Comparison of ENCODE assay signal across 34 cellular contexts in genomic region chr3:146464783-146465182, GRCh38. TPM values are rescaled to one million over a fixed set of nuclear protein-coding genes. Genes with fewer than 3 reads are reported as not detected.
"Had no signal": no experiment of that assay in that cellular context is flagged by ENCODE, and none has a peak within 500 bp of the region (broad histone marks: within the 10 kb centered on the region; RNA-seq: fewer than 3 reads in every experiment).

No MANE protein-coding gene starts in this region.

- DNase-seq: activated B cell treated with CpG ODN at 0.5 μM for 24 hours; activated CD4-positive, alpha-beta T cell treated with anti-CD3 and anti-CD28 coated beads, Interleukin-2, amount 50 U/mL, for 1 hour; activated CD8-positive, alpha-beta memory T cell treated with anti-CD3 and anti-CD28 coated beads, Interleukin-2, amount 10 ng/mL, durations not matched to agents 7 days and 5 days; activated CD8-positive, alpha-beta T cell treated with anti-CD3 and anti-CD28 coated beads, Interleukin-2, amount 10 ng/mL, durations not matched to agents 7 days and 5 days; activated effector memory CD4-positive, alpha-beta T cell treated with anti-CD3 and anti-CD28 coated beads, Interleukin-2, amount 50 U/mL, for 16 hours; activated naive CD4-positive, alpha-beta T cell treated with anti-CD3 and anti-CD28 coated beads, Interleukin-2, amount 10 ng/mL, durations not matched to agents 7 days and 5 days; activated naive CD8-positive, alpha-beta T cell treated with anti-CD3 and anti-CD28 coated beads, Interleukin-2, amount 10 ng/mL, durations not matched to agents 7 days and 5 days; central memory CD4-positive, alpha-beta T cell; endodermal cell; heart left ventricle; hypothalamus; immature natural killer cell; left lung; lower lobe of right lung; mucosa of descending colon; nephron progenitor cell; ovary; sigmoid colon; stimulated activated CD4-positive, alpha-beta T cell treated with anti-CD3 and anti-CD28 coated beads, Interleukin-15, amount 100 ng/mL, for 24 hours; stimulated activated CD4-positive, alpha-beta T cell treated with anti-CD3 and anti-CD28 coated beads, Interleukin-2, amount 100 ng/mL, for 24 hours; stimulated activated naive B cell treated with anti-CD40 and anti-IgM and Interleukin-4, amounts not matched to agents 10 μg/mL and 1 μg/mL and 100 μg/mL, for 72 hours; stomach; T-cell; thyroid gland; upper lobe of left lung had no signal

- H3K27me3 ChIP-seq: ascending aorta, esophagus muscularis mucosa, foreskin keratinocyte, heart left ventricle, left lung, neutrophil, ovary, sigmoid colon, stomach, thyroid gland, upper lobe of left lung, vagina had no signal

- H3K9me3 ChIP-seq: ascending aorta, esophagus muscularis mucosa, heart left ventricle, left lung, lower lobe of right lung, mucosa of descending colon, neutrophil, ovary, sigmoid colon, stomach, thyroid gland, upper lobe of left lung, vagina had no signal

- ATAC-seq: activated CD8-positive, alpha-beta T cell treated with anti-CD3 and anti-CD28 coated beads, Interleukin-2, amount 10 ng/mL, durations not matched to agents 7 days and 5 days; heart left ventricle; left lung; lower lobe of right lung; mucosa of descending colon; stimulated activated naive B cell treated with anti-CD40 and anti-IgM and Interleukin-4, amounts not matched to agents 10 μg/mL and 1 μg/mL and 100 μg/mL, for 72 hours; T-cell had no signal

- H3K36me3 ChIP-seq: ascending aorta, esophagus muscularis mucosa, heart left ventricle, left lung, lower lobe of right lung, neutrophil, ovary, sigmoid colon, stomach, thyroid gland, upper lobe of left lung, vagina had no signal

- H3K4me1 ChIP-seq: ascending aorta, lower lobe of right lung had no signal

- H3K27ac ChIP-seq: ascending aorta, esophagus muscularis mucosa, foreskin keratinocyte, heart left ventricle, left lung, lower lobe of right lung, neutrophil, ovary, sigmoid colon, stomach, thyroid gland, upper lobe of left lung, vagina had no signal

- H3K4me3 ChIP-seq: ascending aorta, esophagus muscularis mucosa, heart left ventricle, left lung, lower lobe of right lung, mucosa of descending colon, ovary, sigmoid colon, stomach, thyroid gland, upper lobe of left lung, vagina had no signal

RNA-seq across cellular contexts. Expression of gene PLSCR2, which starts 4.6 kb away (rescaled TPM):
- total RNA-seq: activated B cell treated with CpG ODN at 0.5 μM for 24 hours; activated CD8-positive, alpha-beta memory T cell treated with anti-CD3 and anti-CD28 coated beads, Interleukin-2, amount 10 ng/mL, durations not matched to agents 7 days and 5 days; activated CD8-positive, alpha-beta T cell treated with anti-CD3 and anti-CD28 coated beads, Interleukin-2, amount 10 ng/mL, durations not matched to agents 7 days and 5 days; activated naive CD8-positive, alpha-beta T cell treated with anti-CD3 and anti-CD28 coated beads, Interleukin-2, amount 10 ng/mL, durations not matched to agents 7 days and 5 days; ascending aorta; foreskin keratinocyte; heart left ventricle; kidney epithelial cell; mesenteric fat pad; myocyte; progenitor cell of endocrine pancreas; sigmoid colon; thyroid gland; vagina had no signal
- polyA plus RNA-seq: foreskin keratinocyte, heart left ventricle, immature natural killer cell, ovary had no signal
